ENCODE assay signal across 8 cellular contexts in the genomic region with DNA sequence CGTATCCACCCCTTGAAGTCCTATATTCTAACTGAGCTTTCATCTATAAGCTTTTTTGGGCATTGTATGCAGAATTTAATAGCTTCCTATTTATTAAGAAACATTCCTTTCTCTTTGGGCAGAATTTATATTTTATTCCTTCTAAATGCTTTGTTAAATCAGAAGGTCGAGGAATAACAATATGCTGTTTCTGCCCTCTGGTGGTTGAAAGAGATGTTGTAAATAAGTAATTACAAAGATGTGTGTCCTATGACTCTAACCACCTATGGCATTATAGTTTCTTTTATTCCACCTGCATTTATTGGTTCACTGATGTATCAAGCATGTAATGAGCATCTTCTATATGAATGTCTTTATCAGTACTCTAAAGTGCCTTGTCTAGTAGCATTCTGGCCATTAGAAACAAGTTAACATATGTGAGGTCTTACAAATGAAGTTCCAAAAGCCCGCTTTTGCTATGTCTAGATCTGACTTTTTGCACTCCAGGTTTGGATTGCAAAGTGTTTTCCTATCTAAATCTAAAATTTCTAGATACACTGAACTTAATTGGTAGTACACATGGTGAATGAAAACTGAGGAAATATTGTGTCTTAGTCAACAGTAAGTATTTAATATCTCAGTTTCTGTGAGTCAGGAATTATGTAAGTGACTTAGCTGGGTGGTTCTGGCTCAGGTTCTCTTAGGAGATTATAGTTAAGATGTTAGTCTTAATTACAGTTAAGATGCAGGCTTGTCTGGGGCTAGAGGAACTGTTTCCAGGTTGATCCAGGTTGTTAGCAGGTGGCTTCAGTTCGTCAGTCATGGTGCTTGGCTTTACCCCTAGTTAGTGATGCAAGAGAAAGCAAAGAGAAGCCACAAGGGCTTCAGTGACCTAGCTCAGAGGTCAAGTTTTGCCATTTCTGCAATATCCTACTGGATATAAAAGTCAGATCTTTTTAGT. TPM values are rescaled to one million over a fixed set of nuclear protein-coding genes. Genes with fewer than 3 reads are reported as not detected.
DNase-seq lines count a peak whose midpoint lies in the region; ATAC-seq and TF ChIP-seq lines count a peak whose summit lies in the region.

No MANE protein-coding gene starts in this region.

- TF ChIP-seq POLR2A in esophagus squamous epithelium (IDR thresholded peaks at IDR 0.05) (no peak), GM18505 (IDR thresholded peaks at IDR 0.05; ENCODE audit: borderline replicate concordance, extremely low read depth, insufficient read depth, insufficient read length) (no peak)

- H3K9me3 ChIP-seq in Panc1 (ENCODE audit: control insufficient read depth, insufficient read depth, low read depth, low read length) (no peaks in the 10 kb centered on the region), esophagus squamous epithelium (no peaks in the 10 kb centered on the region)

- CTCF ChIA-PET in Panc1 (lab: Charles Lee): interaction anchor here (0.5 kb wide), 1 partner anchor 100 kb away, joined by 3 read pairs; no protein-coding TSS in a partner anchor

- TF ChIP-seq CTCF in Panc1 (IDR thresholded peaks at IDR 0.05) (peak; percentile 51; the same call in 1 of the 2 replicates), esophagus squamous epithelium (IDR thresholded peaks at IDR 0.05) (peak; percentile 19 to 78 (median 58)), omental fat pad (IDR thresholded peaks at IDR 0.05) (no peak)

- POLR2A ChIA-PET in Panc1 (lab: Charles Lee): no interaction called here

- BruUV-seq in Panc1 (replicated peaks; lab: Mats Ljungman, UMichigan): no TSS peak

- no peak overlapping the region for H3K27ac ChIP-seq in Panc1 (ENCODE audit: low read length)
- H3K27ac ChIP-seq in esophagus squamous epithelium: peak overlapping the region in 1 of 4 donors; percentile 49

- intact Hi-C loops in Panc1 (cut with micrococcal nuclease; ENCODE audit: unreplicated experiment) (loop anchor here (5.0 kb wide), 2 partner anchors 325 to 935 kb away; no protein-coding TSS in a partner anchor), esophagus squamous epithelium (cut with DNase I) (loop anchor here (10.0 kb wide), 1 partner anchor 312 kb away; no protein-coding TSS in a partner anchor)

- H3K27me3 ChIP-seq in Panc1 (ENCODE audit: control insufficient read depth, insufficient read depth, low read length): no peaks in the 10 kb centered on the region
- no peaks in the 10 kb centered on the region for H3K27me3 ChIP-seq in esophagus squamous epithelium

- no peaks in the 10 kb centered on the region for H3K36me3 ChIP-seq in Panc1 (ENCODE audit: control insufficient read depth, insufficient read depth, low read length)
- no peaks in the 10 kb centered on the region for H3K36me3 ChIP-seq in esophagus squamous epithelium

- ATAC-seq in Panc1: no peak
- peak; percentile 69 for ATAC-seq in omental fat pad (ENCODE audit: low FRiP score)
- no peak for ATAC-seq in GM19397 (IDR thresholded peaks at IDR 0.05; ENCODE audit: unreplicated experiment)
- no peak for ATAC-seq in HG03095 (IDR thresholded peaks at IDR 0.05; ENCODE audit: unreplicated experiment)
- ATAC-seq in GM18505 (IDR thresholded peaks at IDR 0.05; ENCODE audit: unreplicated experiment): no peak

- in situ Hi-C loops in Panc1 (cut with HindIII; ENCODE audit: low pct_unique_long_range_greater_than_20kb, low sequenced_read_pairs): no loop called here

- H3K4me3 ChIP-seq in Panc1 (ENCODE audit: low read depth in 2 of 2, low read length in 2 of 2) (no peak overlapping the region), esophagus squamous epithelium (no peak overlapping the region)

- 45 to 46% methylated on average over 4 of the region's 4 CpGs for whole genome bisulfite sequencing in esophagus squamous epithelium, 2 donors

- peak; percentile 30 for DNase-seq in Daoy (ENCODE audit: low read depth)
- DNase-seq in HS-27A (ENCODE audit: low read depth): peak; percentile 41
- peak; percentile 35 for DNase-seq in Panc1 (ENCODE audit: low read depth, low spot score)
- no peak for DNase-seq in esophagus squamous epithelium (lab: John Stamatoyannopoulos, UW)
- no peak for DNase-seq in omental fat pad (ENCODE audit: low spot score)

- H3K4me1 ChIP-seq in Panc1 (ENCODE audit: control insufficient read depth, insufficient read depth, low read length) (no peaks in the 10 kb centered on the region), esophagus squamous epithelium (peaks cover 4 to 68% (median 21%) of the 10 kb centered on the region in 3 donors)

RNA-seq across cellular contexts. Expression of a gene that starts 57.5 kb away (rescaled TPM):
- total RNA-seq in Daoy (2014; rRNA removed; shearing (Covaris generic)): 15.3 and 19.9 TPM in 2 replicates
- 6.3 TPM for total RNA-seq in Panc1 (2021; ENCODE audit: unreplicated experiment)
- polyA plus RNA-seq in Panc1 (2012; ENCODE audit: insufficient read length): 2.9 TPM
- total RNA-seq in esophagus squamous epithelium: 10 to 100 TPM; 16.1 to 43.7 (median 29.3) TPM
- total RNA-seq in omental fat pad: 10 to 100 TPM; 11.3 to 33.1 (median 16.9) TPM

Comparison
In these comparisons a context has a peak if more than half of its experiments do, and no peak if none do; other contexts are left out.
1. DNase-seq: peak in Daoy (single experiment), HS-27A (single experiment) and Panc1 (single experiment); none in esophagus squamous epithelium (single experiment) and omental fat pad (single experiment).
2. CTCF ChIP-seq: peak in Panc1 (single experiment) and esophagus squamous epithelium (6 of 6); none in omental fat pad (0 of 3).